ENCODE assay signal across 10 cellular contexts in the genomic region with DNA sequence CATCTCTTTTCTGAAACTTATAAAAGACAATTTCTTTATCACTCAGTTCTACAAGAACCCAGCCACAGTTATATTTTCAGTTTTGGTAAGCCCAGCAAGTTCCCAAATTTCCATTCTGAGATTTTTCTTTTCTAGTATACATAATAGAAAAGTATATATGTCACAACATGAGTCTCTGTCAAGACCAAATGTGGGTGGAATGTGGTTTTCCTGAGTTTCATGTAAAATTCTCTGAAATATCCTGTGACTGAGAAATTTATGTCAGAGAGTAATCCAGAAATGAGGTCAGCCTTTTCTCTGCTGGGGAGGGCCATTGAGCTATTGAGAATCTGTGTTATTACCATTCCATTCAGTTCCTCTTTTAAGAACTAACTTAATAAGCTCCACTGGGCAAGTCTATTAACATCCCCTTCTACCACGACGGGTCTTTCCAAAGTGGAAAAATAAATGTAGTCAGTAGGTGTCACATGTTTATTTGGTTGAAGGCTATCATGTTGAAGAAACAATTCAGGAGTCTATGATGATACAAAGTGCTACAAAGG.
DNase-seq lines count a peak whose midpoint lies in the region; ATAC-seq, FAIRE-seq and TF ChIP-seq lines count a peak whose summit lies in the region.
"Had no signal": no experiment of that assay in that cellular context is flagged by ENCODE, and none has a peak within 500 bp of the region (broad histone marks: within the 10 kb centered on the region; RNA-seq: fewer than 3 reads in every experiment).

No MANE protein-coding gene starts in this region.

- no peak for TF ChIP-seq POLR2A in heart left ventricle (IDR thresholded peaks at IDR 0.05)

- H3K27ac ChIP-seq in heart left ventricle, result no peak overlapping the region

- no peaks in the 10 kb centered on the region for H3K4me1 ChIP-seq in heart left ventricle

- no peak for TF ChIP-seq CTCF in GM10266 (IDR thresholded peaks at IDR 0.05; ENCODE audit: control insufficient read depth, insufficient read depth, low read depth, missing control alignments)
- TF ChIP-seq CTCF in heart left ventricle (IDR thresholded peaks at IDR 0.05), result no peak

- intact Hi-C loops in heart left ventricle (cut with DNase I), result no loop called here

- WGBS in heart left ventricle, 4 donors, result 68 to 82% (median 78%) methylated on average over 2 of the region's 2 CpGs

- in situ Hi-C loops in G401 (cut with HindIII; ENCODE audit: low sequenced_read_pairs), result no loop called here

- no peaks in the 10 kb centered on the region for H3K27me3 ChIP-seq in heart left ventricle

- H3K9me3 ChIP-seq in heart left ventricle, result no peaks in the 10 kb centered on the region

- ATAC-seq in HG02763 (IDR thresholded peaks at IDR 0.05; ENCODE audit: unreplicated experiment), result peak; percentile 86
- peak; percentile 87 for ATAC-seq in HG03565 (IDR thresholded peaks at IDR 0.05; ENCODE audit: unreplicated experiment)
- ATAC-seq in heart left ventricle, result no peak

- H3K36me3 ChIP-seq in heart left ventricle, result no peaks in the 10 kb centered on the region

- H3K4me3 ChIP-seq in heart left ventricle, result no peak overlapping the region

- FAIRE-seq in GM19239 (lab: Jason Lieb, UNC), result peak; percentile 79

- DNase-seq in GM10266 (ENCODE audit: extremely low spot score) (peak; percentile 40), GM19239 (ENCODE audit: insufficient read length, low spot score) (no peak), heart left ventricle (no peak), G401 (ENCODE audit: low spot score) (no peak), ureter (ENCODE audit: low spot score) (no peak)
- no peak for DNase-seq in stimulated activated naive CD4-positive, alpha-beta T cell (lab: John Stamatoyannopoulos, UW)
- DNase-seq: amniotic stem cell, mesendoderm had no signal

Comparison
In these comparisons a context has a peak if more than half of its experiments do, and no peak if none do; other contexts are left out.
1. ATAC-seq: peak in HG02763 (single experiment) and HG03565 (single experiment); none in heart left ventricle (0 of 4).